In genomic region chr11:62680825-62681240, GRCh38 we compare ENCODE assay signal across 8 cellular contexts. TPM values are rescaled to one million over a fixed set of nuclear protein-coding genes. Genes with fewer than 3 reads are reported as not detected.
DNase-seq lines count a peak whose midpoint lies in the region; ATAC-seq and TF ChIP-seq lines count a peak whose summit lies in the region.

No MANE protein-coding gene starts in this region.

- H3K4me3 ChIP-seq in CD8-positive, alpha-beta T cell (ENCODE audit: low read depth, low read length) = no peak overlapping the region
- H3K4me3 ChIP-seq in SJCRH30 = no peak overlapping the region

- no peaks in the 10 kb centered on the region for H3K27me3 ChIP-seq in CD8-positive, alpha-beta T cell (ENCODE audit: insufficient read depth, low read length)
- no peaks in the 10 kb centered on the region for H3K27me3 ChIP-seq in SJCRH30

- peak; percentile 38 for TF ChIP-seq CTCF in CD8-positive, alpha-beta T cell (IDR thresholded peaks at IDR 0.05)
- TF ChIP-seq CTCF in MCF 10A (IDR thresholded peaks at IDR 0.05; ENCODE audit: unreplicated experiment) = peak; percentile 42
- TF ChIP-seq CTCF in type B pancreatic cell (conservative IDR thresholded peaks at IDR 0.05) = peak; percentile 64

- peak; percentile 77 for ATAC-seq in CD8-positive, alpha-beta T cell
- ATAC-seq in GM18519 (IDR thresholded peaks at IDR 0.05; ENCODE audit: low FRiP score, unreplicated experiment) (peak; percentile 69), left lobe of liver (peak; percentile 91), HG03469 (IDR thresholded peaks at IDR 0.05; ENCODE audit: unreplicated experiment) (no peak)

- H3K4me1 ChIP-seq in CD8-positive, alpha-beta T cell (ENCODE audit: insufficient read depth, low read length) = peaks cover 26% of the 10 kb centered on the region
- H3K4me1 ChIP-seq in SJCRH30 = peaks cover 6% of the 10 kb centered on the region

- peak in 4 of 7 experiments; percentile 27 to 52 (median 37) for DNase-seq in CD8-positive, alpha-beta T cell
- DNase-seq in LHCN-M2 (ENCODE audit: low read depth) = peak; percentile 87
- DNase-seq in SJCRH30 = peak; percentile 68 to 80
- peak; percentile 77 for DNase-seq in MCF 10A (ENCODE audit: unreplicated experiment)
- no peak for DNase-seq in left lobe of liver (ENCODE audit: low spot score)
- no peak for DNase-seq in type B pancreatic cell (ENCODE audit: extremely low spot score, unreplicated experiment)

- H3K27me3 Mint-ChIP-seq in CD8-positive, alpha-beta T cell (ENCODE audit: low read depth) = no peaks in the 10 kb centered on the region
- no peaks in the 10 kb centered on the region for H3K27me3 Mint-ChIP-seq in MCF 10A (ENCODE audit: insufficient read depth, unreplicated experiment)
- no peaks in the 10 kb centered on the region for H3K27me3 Mint-ChIP-seq in type B pancreatic cell

- no peaks in the 10 kb centered on the region for H3K9me3 ChIP-seq in CD8-positive, alpha-beta T cell (ENCODE audit: low read length)
- no peaks in the 10 kb centered on the region for H3K9me3 ChIP-seq in SJCRH30 (replicated peaks)

- no peaks in the 10 kb centered on the region for H3K9me3 Mint-ChIP-seq in CD8-positive, alpha-beta T cell
- H3K9me3 Mint-ChIP-seq in MCF 10A (ENCODE audit: unreplicated experiment) (no peaks in the 10 kb centered on the region), type B pancreatic cell (no peaks in the 10 kb centered on the region)

- no TSS peak for BruUV-seq in MCF 10A (replicated peaks; lab: Mats Ljungman, UMichigan)

- H3K27ac Mint-ChIP-seq in CD8-positive, alpha-beta T cell = peak overlapping the region; percentile 75
- H3K27ac Mint-ChIP-seq in MCF 10A (ENCODE audit: low read depth, unreplicated experiment) = no peak overlapping the region
- H3K27ac Mint-ChIP-seq in type B pancreatic cell = peak overlapping the region; percentile 68

- no peak overlapping the region for H3K27ac ChIP-seq in CD8-positive, alpha-beta T cell (ENCODE audit: low read depth, low read length)
- no peak overlapping the region for H3K27ac ChIP-seq in SJCRH30

- H3K4me1 Mint-ChIP-seq in CD8-positive, alpha-beta T cell (ENCODE audit: low read depth) = peaks cover 35% of the 10 kb centered on the region
- H3K4me1 Mint-ChIP-seq in MCF 10A (ENCODE audit: insufficient read depth, unreplicated experiment) (peaks cover 22% of the 10 kb centered on the region), type B pancreatic cell (ENCODE audit: unreplicated experiment) (peaks cover 28% of the 10 kb centered on the region)

- CTCF ChIA-PET in CD8-positive, alpha-beta T cell (lab: Charles Lee) = interaction anchor here (0.6 to 2.5 kb wide), 24 partner anchors 9 to 288 kb away, joined by 3 to 43 read pairs (median 4); partner anchors contain the start of genes BSCL2, C11orf98, CSKMT and GNG3
- CTCF ChIA-PET in MCF 10A (lab: Yijun Ruan, JAX) = interaction anchor here (0.6 to 3.0 kb wide), 33 partner anchors 9 to 344 kb away, joined by 3 to 72 read pairs (median 4); partner anchors contain the start of genes ASRGL1, BSCL2, GNG3 and HNRNPUL2

- peak overlapping the region; percentile 51 for H3K4me3 Mint-ChIP-seq in CD8-positive, alpha-beta T cell
- H3K4me3 Mint-ChIP-seq in MCF 10A (ENCODE audit: unreplicated experiment) (peak overlapping the region; percentile 45), type B pancreatic cell (peak overlapping the region; percentile 80)

- H3K36me3 ChIP-seq in CD8-positive, alpha-beta T cell (ENCODE audit: insufficient read depth, low read length) = peaks cover 6% of the 10 kb centered on the region
- peaks cover 13% of the 10 kb centered on the region for H3K36me3 ChIP-seq in SJCRH30

- H3K36me3 Mint-ChIP-seq in CD8-positive, alpha-beta T cell = peaks cover 30% of the 10 kb centered on the region
- H3K36me3 Mint-ChIP-seq in MCF 10A (ENCODE audit: insufficient read depth, unreplicated experiment) (peaks cover 27% of the 10 kb centered on the region), type B pancreatic cell (peaks cover 5% of the 10 kb centered on the region)

- intact Hi-C loops in CD8-positive, alpha-beta T cell (cut with DNase I, micrococcal nuclease) = loop anchor here (1.0 to 2.0 kb wide), 3 partner anchors 13 to 181 kb away; no protein-coding TSS in a partner anchor
- intact Hi-C loops in MCF 10A (cut with micrococcal nuclease) = loop anchor here (2.0 kb wide), 1 partner anchor 14 kb away; no protein-coding TSS in a partner anchor

- POLR2A ChIA-PET in CD8-positive, alpha-beta T cell (lab: Charles Lee) = interaction anchor here (0.6 to 3.1 kb wide), 14 partner anchors 9 to 200 kb away, joined by 3 to 21 read pairs (median 4); partner anchors contain the start of genes LBHD1, SLC3A2, TUT1 and UQCC3
- POLR2A ChIA-PET in MCF 10A (lab: Yijun Ruan, JAX) = interaction anchor here (0.6 to 7.1 kb wide), 30 partner anchors 9 to 1353 kb away, joined by 3 to 132 read pairs (median 5); partner anchors contain the start of genes C11orf98, CSKMT, GANAB and HNRNPUL2

RNA-seq across cellular contexts. Expression of gene UBXN1, which starts 2.0 kb away (rescaled TPM):
- total RNA-seq in CD8-positive, alpha-beta T cell = 100 to 1,000 TPM; 232 to 242 TPM
- total RNA-seq in LHCN-M2 (2014; rRNA removed) (97.0 and 122 TPM in 2 replicates), MCF 10A (2022) (146 and 153 TPM in 2 replicates), left lobe of liver (30.5 TPM), type B pancreatic cell (ENCODE audit: low replicate concordance) (76.5 and 113 TPM in 2 replicates)
- polyA plus RNA-seq in LHCN-M2 (2012) = 123 TPM
- total RNA-seq in SJCRH30 (2014; rRNA removed; shearing (Covaris generic)) = 70.4 and 73.1 TPM in 2 replicates

RNA-seq across cellular contexts. Expression of gene LRRN4CL, which starts 8.5 kb away (rescaled TPM):
- not detected for total RNA-seq in CD8-positive, alpha-beta T cell
- total RNA-seq in LHCN-M2 (2014; rRNA removed) (41.4 and 68.1 TPM in 2 replicates), MCF 10A (2022) (0.42 and 0.81 TPM in 2 replicates), left lobe of liver (not detected), type B pancreatic cell (ENCODE audit: low replicate concordance) (0.21 and 1.0 TPM in 2 replicates)
- polyA plus RNA-seq in LHCN-M2 (2012) = 21.3 TPM
- 0.55 and 0.73 TPM in 2 replicates for total RNA-seq in SJCRH30 (2014; rRNA removed; shearing (Covaris generic))

RNA-seq across cellular contexts. Expression of gene LBHD1, which starts 8.8 kb away (rescaled TPM):
- total RNA-seq in CD8-positive, alpha-beta T cell = 10 to 100 TPM; 14.5 to 14.6 TPM
- total RNA-seq in LHCN-M2 (2014; rRNA removed) (3.7 and 4.7 TPM in 2 replicates), MCF 10A (2022) (8.3 and 8.7 TPM in 2 replicates), left lobe of liver (3.3 TPM), type B pancreatic cell (ENCODE audit: low replicate concordance) (6.1 and 8.1 TPM in 2 replicates)
- polyA plus RNA-seq in LHCN-M2 (2012) = 2.0 TPM
- 3.2 and 6.3 TPM in 2 replicates for total RNA-seq in SJCRH30 (2014; rRNA removed; shearing (Covaris generic))

RNA-seq across cellular contexts. Expression of gene UQCC3, which starts 9.4 kb away (rescaled TPM):
- total RNA-seq in CD8-positive, alpha-beta T cell = 1 to 10 TPM; 1.1 to 1.7 TPM
- total RNA-seq in LHCN-M2 (2014; rRNA removed) (11.0 and 16.4 TPM in 2 replicates), MCF 10A (2022) (11.6 and 13.8 TPM in 2 replicates), left lobe of liver (4.9 TPM), type B pancreatic cell (ENCODE audit: low replicate concordance) (11.2 and 11.7 TPM in 2 replicates)
- polyA plus RNA-seq in LHCN-M2 (2012) = 20.9 TPM
- total RNA-seq in SJCRH30 (2014; rRNA removed; shearing (Covaris generic)) = 11.5 and 15.7 TPM in 2 replicates

RNA-seq across cellular contexts. Expression of gene CSKMT, which starts 15.7 kb away (rescaled TPM):
- 10 to 100 TPM; 25.4 to 25.7 TPM for total RNA-seq in CD8-positive, alpha-beta T cell
- total RNA-seq in LHCN-M2 (2014; rRNA removed) (3.2 and 8.7 TPM in 2 replicates), MCF 10A (2022) (15.4 and 31.2 TPM in 2 replicates), left lobe of liver (3.4 TPM), type B pancreatic cell (ENCODE audit: low replicate concordance) (17.7 and 28.0 TPM in 2 replicates)
- 8.5 TPM for polyA plus RNA-seq in LHCN-M2 (2012)
- total RNA-seq in SJCRH30 (2014; rRNA removed; shearing (Covaris generic)) = 8.5 and 10.4 TPM in 2 replicates

Comparison
In these comparisons a context has a peak if more than half of its experiments do, and no peak if none do; other contexts are left out.
1. DNase-seq: peak in CD8-positive, alpha-beta T cell (4 of 7), LHCN-M2 (single experiment), SJCRH30 (2 of 2) and MCF 10A (single experiment); none in left lobe of liver (single experiment) and type B pancreatic cell (single experiment).
2. RNA of gene LRRN4CL, which starts 8.5 kb away (total RNA-seq): 41.4 to 68.1 TPM in LHCN-M2; 0.21 to 1.0 TPM in type B pancreatic cell, 0.55 to 0.73 TPM in SJCRH30, 0.42 to 0.81 TPM in MCF 10A, not detected in left lobe of liver (single experiment) and not detected in CD8-positive, alpha-beta T cell; every median in the first group is over 10 times any median in the second.
3. Peak in every context shown above with its lines, with median percentiles within 50 percentile points of each other: H3K4me3 Mint-ChIP-seq and CTCF ChIP-seq.